ENCODE assay signal across 23 cellular contexts in the genomic region with DNA sequence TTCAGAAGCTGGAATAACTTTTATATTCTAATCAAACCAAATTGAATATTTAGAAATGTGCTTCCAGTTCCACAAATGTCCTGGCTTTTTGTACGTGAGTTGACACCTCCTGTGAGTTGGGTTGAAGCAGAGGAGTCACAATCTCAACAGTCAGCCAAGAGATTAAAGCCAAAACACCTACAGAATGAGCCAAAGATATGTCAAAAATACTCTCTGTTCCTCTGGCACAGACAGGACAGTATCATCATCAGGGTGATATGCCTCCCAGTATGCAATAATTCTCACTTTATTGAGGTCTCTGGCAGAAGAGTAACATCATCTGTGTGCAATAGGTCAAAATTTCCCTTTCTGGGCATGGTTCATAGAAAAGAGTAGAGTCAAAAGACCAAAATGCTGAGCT.
DNase-seq lines count a peak whose midpoint lies in the region; TF ChIP-seq lines count a peak whose summit lies in the region.
"Had no signal": no experiment of that assay in that cellular context is flagged by ENCODE, and none has a peak within 500 bp of the region (broad histone marks: within the 10 kb centered on the region; RNA-seq: fewer than 3 reads in every experiment).

No MANE protein-coding gene starts in this region.

- H4K20me1 ChIP-seq in GM23248 (ENCODE audit: insufficient read depth) (no peaks in the 10 kb centered on the region), neural progenitor cell (ENCODE audit: low read depth) (no peaks in the 10 kb centered on the region)
- H4K20me1 ChIP-seq: BLaER1 had no signal

- H3K9ac ChIP-seq in GM23248: no peak overlapping the region
- H3K9ac ChIP-seq in neural progenitor cell: no peak overlapping the region
- H3K9ac ChIP-seq: BLaER1 had no signal

- no peaks in the 10 kb centered on the region for H3K9me3 Mint-ChIP-seq in neural progenitor cell
- H3K9me3 Mint-ChIP-seq: CD14-positive monocyte; CD4-positive, alpha-beta memory T cell; CD4-positive, CD25-positive, alpha-beta regulatory T cell; CD8-positive, alpha-beta memory T cell had no signal

- DNase-seq in Ammon's horn (ENCODE audit: low spot score) (peak; percentile 7), GM23248 (no peak), cerebellum (ENCODE audit: low spot score) (peak; percentile 34), occipital lobe (lab: John Stamatoyannopoulos, UW) (no peak), neural progenitor cell (ENCODE audit: low spot score) (no peak), NCI-H1417 treated with DMSO at 0.1 percent for 48 hours (lab: John Stamatoyannopoulos, UW) (no peak)
- DNase-seq: AML-193; BE2C; CD4-positive, alpha-beta memory T cell; CD4-positive, CD25-positive, alpha-beta regulatory T cell; CD8-positive, alpha-beta memory T cell; COR-L47; DMS 273 treated with DMSO at 0.1 percent for 48 hours; DMS153; DMS53; DMS79; DND-41; EL; GF-D8 had no signal

- H3K27me3 ChIP-seq in GM23248 (replicated peaks; ENCODE audit: insufficient read depth) (no peaks in the 10 kb centered on the region), neural progenitor cell (no peaks in the 10 kb centered on the region)
- H3K27me3 ChIP-seq: BE2C, BLaER1 had no signal

- no peaks in the 10 kb centered on the region for H3K4me1 Mint-ChIP-seq in neural progenitor cell
- H3K4me1 Mint-ChIP-seq: CD14-positive monocyte; CD4-positive, alpha-beta memory T cell; CD4-positive, CD25-positive, alpha-beta regulatory T cell; CD8-positive, alpha-beta memory T cell had no signal

- WGBS in GM23248 (ENCODE audit: low coverage in 1 of 2, low lambda C conversion rate in 2 of 2, missing lambda C conversion rate in 2 of 2), 2 experiments: 50% methylated on average over 1 of the region's 1 CpG

- H3K9me3 ChIP-seq in GM23248 (ENCODE audit: low read depth): no peaks in the 10 kb centered on the region
- no peaks in the 10 kb centered on the region for H3K9me3 ChIP-seq in neural progenitor cell (ENCODE audit: low read depth)
- H3K9me3 ChIP-seq: A549, BE2C, BLaER1 had no signal

- H2AFZ ChIP-seq in GM23248 (no peak overlapping the region), neural progenitor cell (replicated peaks) (no peak overlapping the region)

- H3K27me3 Mint-ChIP-seq in neural progenitor cell (ENCODE audit: insufficient read depth, low read depth): no peaks in the 10 kb centered on the region
- H3K27me3 Mint-ChIP-seq: CD4-positive, alpha-beta memory T cell; CD4-positive, CD25-positive, alpha-beta regulatory T cell; CD8-positive, alpha-beta memory T cell had no signal

- H3K27ac ChIP-seq in GM23248 (peak overlapping the region; percentile 45; the same call in 1 of the 2 replicates), neural progenitor cell (no peak overlapping the region)
- H3K27ac ChIP-seq: 22Rv1, A549, BLaER1 had no signal

- H3K36me3 Mint-ChIP-seq in neural progenitor cell: no peaks in the 10 kb centered on the region
- H3K36me3 Mint-ChIP-seq: CD14-positive monocyte; CD4-positive, alpha-beta memory T cell; CD4-positive, CD25-positive, alpha-beta regulatory T cell; CD8-positive, alpha-beta memory T cell had no signal

- in situ Hi-C loops in GM23248 (cut with MboI): no loop called here

- H3K4me3 ChIP-seq in GM23248: no peak overlapping the region
- H3K4me3 ChIP-seq in neural progenitor cell: no peak overlapping the region
- H3K4me3 ChIP-seq: A549, BLaER1 had no signal

- H3K9me2 ChIP-seq in GM23248 (ENCODE audit: insufficient read depth): no peaks in the 10 kb centered on the region

- H3K79me2 ChIP-seq in GM23248 (ENCODE audit: insufficient read depth): no peaks in the 10 kb centered on the region
- no peaks in the 10 kb centered on the region for H3K79me2 ChIP-seq in neural progenitor cell (ENCODE audit: low read depth)

- H3K27ac Mint-ChIP-seq in neural progenitor cell: no peak overlapping the region
- H3K27ac Mint-ChIP-seq: CD14-positive monocyte; CD4-positive, alpha-beta memory T cell; CD4-positive, CD25-positive, alpha-beta regulatory T cell; CD8-positive, alpha-beta memory T cell had no signal

- TF ChIP-seq CTCF in neural progenitor cell (IDR thresholded peaks at IDR 0.05): no peak

- H3K36me3 ChIP-seq in GM23248 (ENCODE audit: low read depth) (no peaks in the 10 kb centered on the region), neural progenitor cell (no peaks in the 10 kb centered on the region)
- H3K36me3 ChIP-seq: BE2C, BLaER1 had no signal

- H3K4me1 ChIP-seq in GM23248 (ENCODE audit: insufficient read depth) (peaks cover 8% of the 10 kb centered on the region; the same call in 1 of the 2 replicates), neural progenitor cell (no peaks in the 10 kb centered on the region)
- H3K4me1 ChIP-seq: A549, BE2C, BLaER1 had no signal

- no peak overlapping the region for H3K4me3 Mint-ChIP-seq in neural progenitor cell
- H3K4me3 Mint-ChIP-seq: CD14-positive monocyte; CD4-positive, alpha-beta memory T cell; CD4-positive, CD25-positive, alpha-beta regulatory T cell; CD8-positive, alpha-beta memory T cell had no signal

- H3F3A ChIP-seq in GM23248 (ENCODE audit: insufficient read depth) (peaks cover 10% of the 10 kb centered on the region; the same call in 1 of the 2 replicates), neural progenitor cell (ENCODE audit: low read depth) (no peaks in the 10 kb centered on the region)

- H3K4me2 ChIP-seq in GM23248 (ENCODE audit: unreplicated experiment) (no peak overlapping the region), neural progenitor cell (no peak overlapping the region)
- H3K4me2 ChIP-seq: A549, BLaER1 had no signal

Comparison
In these comparisons a context has a peak if more than half of its experiments do, and no peak if none do; other contexts are left out.
1. DNase-seq: peak in Ammon's horn (single experiment) and cerebellum (single experiment); none in GM23248 (single experiment), occipital lobe (single experiment), neural progenitor cell (single experiment) and NCI-H1417 treated with DMSO at 0.1 percent for 48 hours (single experiment).